ENCODE assay signal across 1 cellular context in the genomic region with DNA sequence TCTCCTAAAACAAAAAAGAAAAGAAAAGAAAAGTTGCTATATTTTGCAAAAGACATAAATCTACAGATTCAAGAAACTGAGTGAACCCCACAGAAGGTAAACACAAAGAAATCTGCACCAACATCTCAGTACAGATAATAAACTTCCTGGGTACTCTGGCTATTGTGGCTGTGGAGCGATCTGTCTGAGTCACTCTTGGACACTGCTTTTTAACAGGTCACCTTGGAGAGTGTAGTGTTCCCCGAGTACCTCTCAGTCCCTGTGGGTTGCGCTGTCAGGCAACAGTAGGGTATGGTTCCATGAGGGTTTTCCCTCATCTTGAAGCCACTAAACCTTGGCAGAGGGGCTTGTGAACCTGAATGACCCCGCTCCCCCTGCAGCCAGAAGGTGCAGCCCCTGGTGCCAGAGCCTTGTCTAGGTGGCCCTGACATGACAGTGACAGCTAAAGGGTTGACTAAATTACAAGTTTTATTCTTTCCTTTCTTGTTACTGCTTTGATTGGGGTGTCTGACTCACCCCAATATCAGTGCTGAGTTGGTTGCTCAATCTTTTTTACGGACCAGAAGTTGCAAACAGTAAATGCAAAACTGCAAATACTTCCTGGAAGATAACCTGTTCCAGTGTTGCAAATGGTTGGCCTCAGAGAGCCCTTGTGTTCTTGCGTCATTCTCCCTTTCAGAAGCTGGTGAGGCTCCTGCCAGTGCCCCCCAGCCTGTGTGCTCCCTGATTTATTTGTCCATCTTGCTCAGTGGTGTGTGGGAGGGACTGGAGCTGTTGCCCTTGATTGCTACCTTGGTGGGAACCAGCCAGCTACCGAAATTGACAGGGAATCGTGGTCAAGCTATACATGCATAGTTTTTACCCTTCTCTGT.
TF ChIP-seq lines count a peak whose summit lies in the region.

No MANE protein-coding gene starts in this region.

TF ChIP-seq in HCT116, 20 proteins besides CTCF, POLR2A, EP300 and RAD21:
- peak; percentile 68; the same call in 1 of the 2 replicates for TF ChIP-seq CEBPB (IDR thresholded peaks at IDR 0.05; ENCODE audit: low read depth)
- TF ChIP-seq YY1 (IDR thresholded peaks at IDR 0.05; ENCODE audit: extremely low read depth, insufficient replicate concordance, low read depth, low read length) = no peak
